ENCODE assay signal across 11 cellular contexts in genomic region chr7:38905026-38905759, GRCh38. TPM values are rescaled to one million over a fixed set of nuclear protein-coding genes. Genes with fewer than 3 reads are reported as not detected.
DNase-seq lines count a peak whose midpoint lies in the region; ATAC-seq and TF ChIP-seq lines count a peak whose summit lies in the region.
"Had no signal": no experiment of that assay in that cellular context is flagged by ENCODE, and none has a peak within 500 bp of the region (broad histone marks: within the 10 kb centered on the region; RNA-seq: fewer than 3 reads in every experiment).

No MANE protein-coding gene starts in this region.

- peaks cover 14% of the 10 kb centered on the region for H3K4me1 ChIP-seq in OCI-LY7 (ENCODE audit: insufficient read depth, low read length, poor library complexity, severe bottlenecking)

- no peaks in the 10 kb centered on the region for H3K27me3 ChIP-seq in CD4-positive, alpha-beta T cell (ENCODE audit: control insufficient read depth, insufficient read depth, low read length)
- H3K27me3 ChIP-seq in WERI-Rb-1 (ENCODE audit: insufficient read depth, low read depth, severe bottlenecking), result no peaks in the 10 kb centered on the region

- H3K27ac Mint-ChIP-seq in CD4-positive, alpha-beta T cell, result no peak overlapping the region
- no peak overlapping the region for H3K27ac Mint-ChIP-seq in activated naive CD8-positive, alpha-beta T cell treated with anti-CD3 and anti-CD28 coated beads, Interleukin-2, amount 50 U/mL, for 24 hours
- H3K27ac Mint-ChIP-seq in activated CD4-positive, alpha-beta memory T cell treated with anti-CD3 and anti-CD28 coated beads, Interleukin-2, amount 10 ng/mL, durations not matched to agents 7 days and 5 days, result no peak overlapping the region
- H3K27ac Mint-ChIP-seq: T-helper 17 cell had no signal

- H3K9me2 ChIP-seq in OCI-LY7 (ENCODE audit: insufficient read depth, low read length), result no peaks in the 10 kb centered on the region; the same call in 1 of the 2 replicates

- no TSS peak for BruUV-seq in OCI-LY7 (replicated peaks; lab: Mats Ljungman, UMichigan)

- POLR2A ChIA-PET in CD4-positive, alpha-beta T cell (lab: Charles Lee), result no interaction called here
- POLR2A ChIA-PET in OCI-LY7 (lab: Charles Lee), result no interaction called here
- POLR2A ChIA-PET in activated CD4-positive, alpha-beta memory T cell treated with anti-CD3 and anti-CD28 coated beads, Interleukin-2, amount 10 ng/mL, durations not matched to agents 7 days and 5 days (lab: Charles Lee), result no interaction called here

- TF ChIP-seq CTCF in CD4-positive, alpha-beta T cell (IDR thresholded peaks at IDR 0.05), result no peak
- TF ChIP-seq CTCF in OCI-LY7 (conservative IDR thresholded peaks at IDR 0.05; ENCODE audit: low read length) (no peak), WERI-Rb-1 (IDR thresholded peaks at IDR 0.05; ENCODE audit: low read depth, low read length) (no peak)

- peak overlapping the region; percentile 26 for H3K4me3 Mint-ChIP-seq in CD4-positive, alpha-beta T cell
- no peak overlapping the region for H3K4me3 Mint-ChIP-seq in activated naive CD8-positive, alpha-beta T cell treated with anti-CD3 and anti-CD28 coated beads, Interleukin-2, amount 50 U/mL, for 24 hours
- no peak overlapping the region for H3K4me3 Mint-ChIP-seq in activated CD4-positive, alpha-beta memory T cell treated with anti-CD3 and anti-CD28 coated beads, Interleukin-2, amount 10 ng/mL, durations not matched to agents 7 days and 5 days
- H3K4me3 Mint-ChIP-seq: T-helper 17 cell had no signal

- no peak overlapping the region for H2AFZ ChIP-seq in OCI-LY7 (ENCODE audit: low read length)

- H3K4me1 Mint-ChIP-seq in CD4-positive, alpha-beta T cell (ENCODE audit: low read depth), result peaks cover 75% of the 10 kb centered on the region
- peaks cover 60% of the 10 kb centered on the region for H3K4me1 Mint-ChIP-seq in activated naive CD8-positive, alpha-beta T cell treated with anti-CD3 and anti-CD28 coated beads, Interleukin-2, amount 50 U/mL, for 24 hours
- H3K4me1 Mint-ChIP-seq in activated CD4-positive, alpha-beta memory T cell treated with anti-CD3 and anti-CD28 coated beads, Interleukin-2, amount 10 ng/mL, durations not matched to agents 7 days and 5 days, result peaks cover 52% of the 10 kb centered on the region

- H3K36me3 ChIP-seq in OCI-LY7 (ENCODE audit: insufficient read depth, low read length), result no peaks in the 10 kb centered on the region
- H3K36me3 ChIP-seq in WERI-Rb-1, result no peaks in the 10 kb centered on the region

- CTCF ChIA-PET in CD4-positive, alpha-beta T cell (lab: Charles Lee), result interaction anchor here (0.6 kb wide), 1 partner anchor 16 kb away, joined by 3 read pairs; no protein-coding TSS in a partner anchor
- CTCF ChIA-PET in OCI-LY7 (lab: Charles Lee; ENCODE audit: unreplicated experiment), result no interaction called here
- CTCF ChIA-PET in activated CD4-positive, alpha-beta memory T cell treated with anti-CD3 and anti-CD28 coated beads, Interleukin-2, amount 10 ng/mL, durations not matched to agents 7 days and 5 days (lab: Charles Lee), result no interaction called here

- intact Hi-C loops in CD4-positive, alpha-beta T cell (cut with DNase I, micrococcal nuclease), result loop anchor here in 1 of 2 experiments (10.0 kb wide), 2 partner anchors 660 to 730 kb away; partner anchors contain the start of genes STARD3NL and YAE1
- intact Hi-C loops in OCI-LY7 (cut with micrococcal nuclease; ENCODE audit: unreplicated experiment), result no loop called here

- no peak for ATAC-seq in CD4-positive, alpha-beta T cell (ENCODE audit: poor library complexity)
- ATAC-seq in GM19043 (IDR thresholded peaks at IDR 0.05; ENCODE audit: low read depth, unreplicated experiment), result peak; percentile 35
- ATAC-seq in HG02884 (IDR thresholded peaks at IDR 0.05; ENCODE audit: unreplicated experiment), result peak; percentile 51
- no peak for ATAC-seq in activated naive CD8-positive, alpha-beta T cell treated with anti-CD3 and anti-CD28 coated beads, Interleukin-2, amount 50 U/mL, for 24 hours
- ATAC-seq: T-helper 17 cell had no signal

- no peaks in the 10 kb centered on the region for H3K27me3 Mint-ChIP-seq in CD4-positive, alpha-beta T cell
- H3K27me3 Mint-ChIP-seq in activated naive CD8-positive, alpha-beta T cell treated with anti-CD3 and anti-CD28 coated beads, Interleukin-2, amount 50 U/mL, for 24 hours, result no peaks in the 10 kb centered on the region
- H3K27me3 Mint-ChIP-seq in activated CD4-positive, alpha-beta memory T cell treated with anti-CD3 and anti-CD28 coated beads, Interleukin-2, amount 10 ng/mL, durations not matched to agents 7 days and 5 days, result no peaks in the 10 kb centered on the region
- H3K27me3 Mint-ChIP-seq: T-helper 17 cell had no signal

- peaks cover 6% of the 10 kb centered on the region; the same call in 1 of the 2 replicates for H3K79me2 ChIP-seq in OCI-LY7 (ENCODE audit: insufficient read depth, low read depth, low read length)

- H3K27ac ChIP-seq in CD4-positive, alpha-beta T cell (ENCODE audit: low read depth, low read length), result no peak overlapping the region
- no peak overlapping the region for H3K27ac ChIP-seq in OCI-LY7 (ENCODE audit: low read depth, low read length, poor library complexity, severe bottlenecking)
- no peak overlapping the region for H3K27ac ChIP-seq in WERI-Rb-1

- H3K4me3 ChIP-seq in OCI-LY7 (ENCODE audit: low read depth, low read length, poor library complexity, severe bottlenecking) (no peak overlapping the region), WERI-Rb-1 (ENCODE audit: low read depth, low read length) (no peak overlapping the region)

- H3K9me3 Mint-ChIP-seq in CD4-positive, alpha-beta T cell, result no peaks in the 10 kb centered on the region
- H3K9me3 Mint-ChIP-seq in activated naive CD8-positive, alpha-beta T cell treated with anti-CD3 and anti-CD28 coated beads, Interleukin-2, amount 50 U/mL, for 24 hours, result no peaks in the 10 kb centered on the region
- H3K9me3 Mint-ChIP-seq in activated CD4-positive, alpha-beta memory T cell treated with anti-CD3 and anti-CD28 coated beads, Interleukin-2, amount 10 ng/mL, durations not matched to agents 7 days and 5 days, result no peaks in the 10 kb centered on the region

- H3K36me3 Mint-ChIP-seq in CD4-positive, alpha-beta T cell (ENCODE audit: low read depth), result peaks cover 14% of the 10 kb centered on the region
- H3K36me3 Mint-ChIP-seq in activated naive CD8-positive, alpha-beta T cell treated with anti-CD3 and anti-CD28 coated beads, Interleukin-2, amount 50 U/mL, for 24 hours (ENCODE audit: low read depth), result peaks cover 6% of the 10 kb centered on the region
- H3K36me3 Mint-ChIP-seq in activated CD4-positive, alpha-beta memory T cell treated with anti-CD3 and anti-CD28 coated beads, Interleukin-2, amount 10 ng/mL, durations not matched to agents 7 days and 5 days (ENCODE audit: low read depth), result no peaks in the 10 kb centered on the region

- no peaks in the 10 kb centered on the region for H4K20me1 ChIP-seq in OCI-LY7 (ENCODE audit: insufficient read depth, low read length)

- no peaks in the 10 kb centered on the region for H3K9me3 ChIP-seq in CD4-positive, alpha-beta T cell (ENCODE audit: control insufficient read depth, low read length)
- H3K9me3 ChIP-seq in OCI-LY7 (ENCODE audit: low read length) (no peaks in the 10 kb centered on the region), WERI-Rb-1 (ENCODE audit: severe bottlenecking) (no peaks in the 10 kb centered on the region)

- DNase-seq in CD4-positive, alpha-beta T cell, result no peak
- no peak for DNase-seq in OCI-LY7 (ENCODE audit: low spot score)
- DNase-seq in NCI-H1436 treated with DMSO at 0.1 percent for 48 hours (lab: John Stamatoyannopoulos, UW), result no peak
- no peak for DNase-seq in activated naive CD8-positive, alpha-beta T cell treated with anti-CD3 and anti-CD28 coated beads, Interleukin-2, amount 50 U/mL, for 24 hours
- DNase-seq in activated CD4-positive, alpha-beta memory T cell treated with anti-CD3 and anti-CD28 coated beads, Interleukin-2, amount 10 ng/mL, durations not matched to agents 7 days and 5 days, result no peak
- no peak for DNase-seq in WERI-Rb-1
- DNase-seq: activated gamma-delta T cell, NCI-H510A, T-helper 17 cell had no signal

- peak overlapping the region; percentile 40 for H3K4me2 ChIP-seq in OCI-LY7 (ENCODE audit: low read length)

RNA-seq across cellular contexts. Expression of gene VPS41, which starts 3.8 kb away (rescaled TPM):
- total RNA-seq in CD4-positive, alpha-beta T cell, result 10 to 100 TPM; 19.4 to 22.9 TPM
- total RNA-seq in OCI-LY7 (2014; rRNA removed; shearing (Covaris generic)), result 23.2 and 30.6 TPM in 2 replicates
- 46.1 and 46.2 TPM in 2 replicates for total RNA-seq in OCI-LY7 (2022)
- 10 to 100 TPM; 52.8 to 54.8 TPM for total RNA-seq in activated CD4-positive, alpha-beta memory T cell treated with anti-CD3 and anti-CD28 coated beads, Interleukin-2, amount 10 ng/mL, durations not matched to agents 7 days and 5 days

Comparison
In these comparisons a context has a peak if more than half of its experiments do, and no peak if none do; other contexts are left out.
1. ATAC-seq: peak in GM19043 (single experiment) and HG02884 (single experiment); none in CD4-positive, alpha-beta T cell (single experiment) and activated naive CD8-positive, alpha-beta T cell treated with anti-CD3 and anti-CD28 coated beads, Interleukin-2, amount 50 U/mL, for 24 hours (single experiment).